ENCODE assay signal across 8 cellular contexts in genomic region chr10:97333601-97334369, GRCh38. TPM values are rescaled to one million over a fixed set of nuclear protein-coding genes. Genes with fewer than 3 reads are reported as not detected.
A peak's percentile ranks its signal among the peaks of the same experiment; 100 is the strongest.
DNase-seq lines count a peak whose midpoint lies in the region; ATAC-seq and TF ChIP-seq lines count a peak whose summit lies in the region.

No MANE protein-coding gene starts in this region.

- H2AFZ ChIP-seq in IMR-90 (replicated peaks; ENCODE audit: low read length, poor library complexity), result peak overlapping the region; percentile 99

- H3K9me3 Mint-ChIP-seq in activated CD4-positive, alpha-beta T cell treated with anti-CD3 and anti-CD28 coated beads, Interleukin-2, amount 10 ng/mL, durations not matched to agents 24 days and 14 days, result no peaks in the 10 kb centered on the region

- no peak overlapping the region for H2AK5ac ChIP-seq in IMR-90 (ENCODE audit: low read depth, low read length)

- intact Hi-C loops in IMR-90 (cut with micrococcal nuclease), result loop anchor here (2.0 kb wide), 2 partner anchors 55 to 261 kb away; no protein-coding TSS in a partner anchor
- intact Hi-C loops in activated CD4-positive, alpha-beta T cell treated with anti-CD3 and anti-CD28 coated beads, Interleukin-2, amount 10 ng/mL, durations not matched to agents 24 days and 14 days (cut with micrococcal nuclease), result loop anchor here (1.0 to 2.0 kb wide), 3 partner anchors 13 to 55 kb away; partner anchors contain the start of gene ARHGAP19
- intact Hi-C loops in thyroid gland (cut with DNase I), result loop anchor here (10.0 kb wide), 1 partner anchor 49 kb away; no protein-coding TSS in a partner anchor

- peak overlapping the region; percentile 10 to 25; a peak in 2 of 4 replicates for H4K8ac ChIP-seq in IMR-90 (ENCODE audit: low read depth in 2 of 2, low read length in 2 of 2)

- H3K4me1 ChIP-seq in IMR-90 (ENCODE audit: control insufficient read depth, insufficient read depth, low read length), result peaks cover 13% of the 10 kb centered on the region
- peaks cover 40 to 50% of the 10 kb centered on the region in 2 donors for H3K4me1 ChIP-seq in mucosa of rectum (ENCODE audit: control insufficient read depth in 2 of 2, insufficient read depth in 2 of 2, low read length in 2 of 2)
- H3K4me1 ChIP-seq in thyroid gland, result peaks cover 31 to 51% of the 10 kb centered on the region in 2 donors

- H3K4me2 ChIP-seq in IMR-90 (ENCODE audit: low read depth, low read length), result peak overlapping the region; percentile 94

- no peak overlapping the region for H3K56ac ChIP-seq in IMR-90 (ENCODE audit: extremely low read depth, insufficient read depth, low read length)

- peak overlapping the region; percentile 44 for H3K27ac ChIP-seq in IMR-90 (ENCODE audit: insufficient read depth, low read length)
- H3K27ac ChIP-seq in mucosa of rectum (ENCODE audit: low read depth in 2 of 2, low read length in 2 of 2), result peak overlapping the region; percentile 91 to 94
- peak overlapping the region; percentile 62 to 92 (median 78) for H3K27ac ChIP-seq in thyroid gland

- DNase-seq in DMS 273 (lab: John Stamatoyannopoulos, UW; ENCODE audit: unreplicated experiment), result peak; percentile 63
- DNase-seq in IMR-90, result peak; percentile 45
- peak; percentile 82 for DNase-seq in activated CD4-positive, alpha-beta T cell treated with anti-CD3 and anti-CD28 coated beads, Interleukin-2, amount 10 ng/mL, durations not matched to agents 24 days and 14 days
- peak; percentile 54 for DNase-seq in epithelial cell of esophagus (ENCODE audit: low read depth)
- DNase-seq in thyroid gland, result peak; percentile 36 to 43
- DNase-seq in DMS79 (lab: John Stamatoyannopoulos, UW), result no peak

- dilution Hi-C loops in IMR-90 (cut with HindIII; ENCODE audit: low sequenced_read_pairs, unreplicated experiment), result no loop called here

- peak overlapping the region; percentile 78 for H3K27ac Mint-ChIP-seq in activated CD4-positive, alpha-beta T cell treated with anti-CD3 and anti-CD28 coated beads, Interleukin-2, amount 10 ng/mL, durations not matched to agents 24 days and 14 days

- H3K9me3 ChIP-seq in IMR-90 (ENCODE audit: control insufficient read depth, insufficient read depth, low read length) (no peaks in the 10 kb centered on the region), mucosa of rectum (ENCODE audit: control insufficient read depth in 2 of 2, low read length in 2 of 2) (no peaks in the 10 kb centered on the region), thyroid gland (no peaks in the 10 kb centered on the region)

- H3K4me1 Mint-ChIP-seq in activated CD4-positive, alpha-beta T cell treated with anti-CD3 and anti-CD28 coated beads, Interleukin-2, amount 10 ng/mL, durations not matched to agents 24 days and 14 days, result peaks cover 35% of the 10 kb centered on the region

- H3K23ac ChIP-seq in IMR-90 (ENCODE audit: low read depth, low read length), result peak overlapping the region; percentile 5; the same call in 1 of the 2 replicates

- H2AK9ac ChIP-seq in IMR-90 (replicated peaks; ENCODE audit: low read depth, low read length, poor library complexity), result peak overlapping the region; percentile 76

- TF ChIP-seq POLR2A in IMR-90 (IDR thresholded peaks at IDR 0.05; ENCODE audit: low read depth, low read length) (no peak; the same call in 1 of the 2 replicates), thyroid gland (IDR thresholded peaks at IDR 0.05) (no peak)

- H3K27me3 ChIP-seq in IMR-90 (ENCODE audit: control insufficient read depth, insufficient read depth, low read length) (peaks cover 18% of the 10 kb centered on the region), mucosa of rectum (ENCODE audit: control insufficient read depth in 2 of 2, insufficient read depth in 2 of 2, low read length in 2 of 2) (no peaks in the 10 kb centered on the region), thyroid gland (no peaks in the 10 kb centered on the region)

- H2BK5ac ChIP-seq in IMR-90 (ENCODE audit: low read depth, low read length, poor library complexity, severe bottlenecking), result no peak overlapping the region

- no peak overlapping the region for H2BK15ac ChIP-seq in IMR-90 (ENCODE audit: low read depth, low read length)

- POLR2A ChIA-PET in IMR-90 (lab: Charles Lee; ENCODE audit: unreplicated experiment), result interaction anchor here (0.5 to 0.6 kb wide), 2 partner anchors 12 to 123 kb away, joined by 3 to 7 read pairs; no protein-coding TSS in a partner anchor

- peak overlapping the region; percentile 97 for H3K9ac ChIP-seq in IMR-90 (ENCODE audit: low read depth, low read length)
- H3K9ac ChIP-seq in mucosa of rectum (ENCODE audit: low read depth in 1 of 2, low read length in 2 of 2), result peak overlapping the region; percentile 94 to 97

- 0 out of 2 replicates have a peak overlapping the region, but pooled peaks have one; percentile 1 for H3K14ac ChIP-seq in IMR-90 (replicated peaks; ENCODE audit: low read depth, low read length)

- H4K91ac ChIP-seq in IMR-90 (ENCODE audit: insufficient read depth, low read depth, low read length), result no peak overlapping the region

- in situ Hi-C loops in IMR-90 (cut with MboI; ENCODE audit: low sequenced_read_pairs), result no loop called here

- H3K36me3 ChIP-seq in IMR-90 (ENCODE audit: control insufficient read depth, insufficient read depth, low read length), result no peaks in the 10 kb centered on the region
- peaks cover 0 to 2% of the 10 kb centered on the region in 2 donors for H3K36me3 ChIP-seq in mucosa of rectum (ENCODE audit: control insufficient read depth in 2 of 2, insufficient read depth in 2 of 2, low read length in 2 of 2)
- H3K36me3 ChIP-seq in thyroid gland, result no peaks in the 10 kb centered on the region

- TF ChIP-seq CTCF in IMR-90 (conservative IDR thresholded peaks at IDR 0.05; ENCODE audit: low read depth, low read length) (no peak), epithelial cell of esophagus (IDR thresholded peaks at IDR 0.05; ENCODE audit: insufficient read depth, low read depth, low read length, missing control alignments) (no peak), thyroid gland (IDR thresholded peaks at IDR 0.05) (no peak)

- H3K79me1 ChIP-seq in IMR-90 (ENCODE audit: low read depth in 1 of 2, low read length in 2 of 2), result peaks cover 15 to 35% of the 10 kb centered on the region in 2 experiments

- H3K4me3 ChIP-seq in IMR-90 (ENCODE audit: insufficient read depth, low read depth, low read length), result peak overlapping the region; percentile 72
- H3K4me3 ChIP-seq in epithelial cell of esophagus (ENCODE audit: low read length), result peak overlapping the region; percentile 87
- H3K4me3 ChIP-seq in mucosa of rectum (ENCODE audit: low read length in 2 of 2), result peak overlapping the region; percentile 89 to 91
- peak overlapping the region; percentile 22 to 84 (median 41) for H3K4me3 ChIP-seq in thyroid gland (replicated peaks in 1 of 3)

- H4K5ac ChIP-seq in IMR-90 (ENCODE audit: low read depth, low read length), result peak overlapping the region; percentile 61; the same call in 1 of the 2 replicates

- H3K4me3 Mint-ChIP-seq in activated CD4-positive, alpha-beta T cell treated with anti-CD3 and anti-CD28 coated beads, Interleukin-2, amount 10 ng/mL, durations not matched to agents 24 days and 14 days, result peak overlapping the region; percentile 83

- CTCF ChIA-PET in IMR-90 (lab: Yijun Ruan, JAX), result interaction anchor here (1.2 to 3.5 kb wide), 5 partner anchors 14 to 55 kb away, joined by 3 to 23 read pairs (median 5); partner anchors contain the start of gene FRAT1

- no TSS peak for BruUV-seq in IMR-90 (replicated peaks; lab: Mats Ljungman, UMichigan)

- TF ChIP-seq RAD21 in IMR-90 (IDR thresholded peaks at IDR 0.05; ENCODE audit: low read length), result no peak

- H3K18ac ChIP-seq in IMR-90 (ENCODE audit: low read depth, low read length), result no peak overlapping the region

- no peak overlapping the region for H2BK120ac ChIP-seq in IMR-90 (ENCODE audit: low read depth, low read length)

- no peaks in the 10 kb centered on the region; the same call in 1 of the 2 replicates for H3K9me1 ChIP-seq in IMR-90 (ENCODE audit: insufficient read depth, low read length)

- H2BK20ac ChIP-seq in IMR-90 (ENCODE audit: low read depth, low read length), result no peak overlapping the region

- H3K36me3 Mint-ChIP-seq in activated CD4-positive, alpha-beta T cell treated with anti-CD3 and anti-CD28 coated beads, Interleukin-2, amount 10 ng/mL, durations not matched to agents 24 days and 14 days (ENCODE audit: low read depth), result peaks cover 25% of the 10 kb centered on the region

- 2% methylated on average over 60 of the region's 89 CpGs; no CpG with 5 or more reads in 1 of the 2 experiments for WGBS in IMR-90 (ENCODE audit: extremely low coverage in 2 of 2, insufficient read length in 1 of 2), 2 experiments
- 1 to 3% methylated on average over 13 to 16 of the region's 89 CpGs for WGBS in thyroid gland, 2 donors

- peaks cover 22% of the 10 kb centered on the region for H3K27me3 Mint-ChIP-seq in activated CD4-positive, alpha-beta T cell treated with anti-CD3 and anti-CD28 coated beads, Interleukin-2, amount 10 ng/mL, durations not matched to agents 24 days and 14 days

- peak overlapping the region; percentile 31 for H3K4ac ChIP-seq in IMR-90 (ENCODE audit: low read depth, low read length)

- peak; percentile 25 for ATAC-seq in GM21515 (IDR thresholded peaks at IDR 0.05; ENCODE audit: unreplicated experiment)
- peak; percentile 9 for ATAC-seq in IMR-90 (ENCODE audit: low read depth)

- no peaks in the 10 kb centered on the region for H4K20me1 ChIP-seq in IMR-90 (ENCODE audit: insufficient read depth, low read length)

RNA-seq across cellular contexts. Expression of gene FRAT2, which starts 0.7 kb away (rescaled TPM):
- total RNA-seq in IMR-90 (2012; rRNA removed) (2.5 and 2.8 TPM in 2 replicates), thyroid gland (10 to 100 TPM; 19.5 to 23.2 (median 21.8) TPM)
- polyA plus RNA-seq in IMR-90 (2012; rRNA removed), result 1.8 and 2.0 TPM in 2 replicates
- polyA plus RNA-seq in IMR-90 (2012; cell fraction: cytosol; rRNA removed), result 1.6 TPM in 2 replicates
- polyA plus RNA-seq in IMR-90 (2012; cell fraction: nucleus; rRNA removed; ENCODE audit: low replicate concordance), result 1.3 and 1.4 TPM in 2 replicates
- total RNA-seq in activated CD4-positive, alpha-beta T cell treated with anti-CD3 and anti-CD28 coated beads, Interleukin-2, amount 10 ng/mL, durations not matched to agents 24 days and 14 days, result 8.7 and 9.8 TPM in 2 replicates

RNA-seq across cellular contexts. Expression of gene FRAT1, which starts 14.7 kb away (rescaled TPM):
- total RNA-seq in IMR-90 (2012; rRNA removed) (0.54 and 0.83 TPM in 2 replicates), thyroid gland (1 to 10 TPM; 5.3 to 8.7 (median 6.6) TPM)
- 0.89 and 0.92 TPM in 2 replicates for polyA plus RNA-seq in IMR-90 (2012; rRNA removed)
- 0.91 and 1.3 TPM in 2 replicates for polyA plus RNA-seq in IMR-90 (2012; cell fraction: cytosol; rRNA removed)
- polyA plus RNA-seq in IMR-90 (2012; cell fraction: nucleus; rRNA removed; ENCODE audit: low replicate concordance), result 0.55 and 0.64 TPM in 2 replicates
- 2.0 and 2.5 TPM in 2 replicates for total RNA-seq in activated CD4-positive, alpha-beta T cell treated with anti-CD3 and anti-CD28 coated beads, Interleukin-2, amount 10 ng/mL, durations not matched to agents 24 days and 14 days

RNA-seq across cellular contexts. Expression of gene ARHGAP19, which starts 41.3 kb away (rescaled TPM):
- 7.0 and 12.8 TPM in 2 replicates for total RNA-seq in IMR-90 (2012; rRNA removed)
- polyA plus RNA-seq in IMR-90 (2012; rRNA removed), result 5.5 and 6.3 TPM in 2 replicates
- 1.2 and 2.2 TPM in 2 replicates for polyA plus RNA-seq in IMR-90 (2012; cell fraction: cytosol; rRNA removed)
- polyA plus RNA-seq in IMR-90 (2012; cell fraction: nucleus; rRNA removed; ENCODE audit: low replicate concordance), result 2.3 and 9.4 TPM in 2 replicates
- total RNA-seq in activated CD4-positive, alpha-beta T cell treated with anti-CD3 and anti-CD28 coated beads, Interleukin-2, amount 10 ng/mL, durations not matched to agents 24 days and 14 days, result 26.4 and 30.7 TPM in 2 replicates
- total RNA-seq in thyroid gland, result 10 to 100 TPM in 1 of 4 donors, 1 to 10 TPM in 3; 7.0 to 11.0 (median 8.5) TPM
